Comparison of ENCODE assay signal across 13 cellular contexts in genomic region chr1:51283977-51284376, GRCh38. TPM values are rescaled to one million over a fixed set of nuclear protein-coding genes. Genes with fewer than 3 reads are reported as not detected.
DNase-seq lines count a peak whose midpoint lies in the region; ATAC-seq and TF ChIP-seq lines count a peak whose summit lies in the region.
"Had no signal": no experiment of that assay in that cellular context is flagged by ENCODE, and none has a peak within 500 bp of the region (broad histone marks: within the 10 kb centered on the region; RNA-seq: fewer than 3 reads in every experiment).

No MANE protein-coding gene starts in this region.

- peak overlapping the region; percentile 53 for H3K27ac Mint-ChIP-seq in activated T-helper 17 cell treated with anti-CD3 and anti-CD28 coated beads, Interleukin-2, amount 50 U/mL, for 72 hours
- H3K27ac Mint-ChIP-seq in nephron = peak overlapping the region; percentile 47 to 92 (median 85)
- H3K27ac Mint-ChIP-seq in type B pancreatic cell = peak overlapping the region; percentile 24

- TF ChIP-seq CTCF in cardiac muscle cell (IDR thresholded peaks at IDR 0.05; ENCODE audit: low read depth, low read length) (no peak), nephron (IDR thresholded peaks at IDR 0.05; ENCODE audit: unreplicated experiment in 3 of 3) (no peak), type B pancreatic cell (conservative IDR thresholded peaks at IDR 0.05) (no peak), GM13976 (IDR thresholded peaks at IDR 0.05; ENCODE audit: borderline replicate concordance, control extremely low read depth, extremely low read depth, insufficient read depth, missing control alignments) (no peak), GM10266 (IDR thresholded peaks at IDR 0.05; ENCODE audit: control insufficient read depth, insufficient read depth, low read depth, missing control alignments) (no peak)

- no peaks in the 10 kb centered on the region for H3K9me3 ChIP-seq in cardiac muscle cell (ENCODE audit: low read depth)
- H3K9me3 ChIP-seq: SJSA1 had no signal

- H3K9me3 Mint-ChIP-seq in activated T-helper 17 cell treated with anti-CD3 and anti-CD28 coated beads, Interleukin-2, amount 50 U/mL, for 72 hours = no peaks in the 10 kb centered on the region
- H3K9me3 Mint-ChIP-seq in nephron = no peaks in the 10 kb centered on the region
- no peaks in the 10 kb centered on the region for H3K9me3 Mint-ChIP-seq in type B pancreatic cell

- intact Hi-C loops in Right ventricle myocardium inferior (cut with DNase I) = loop anchor here (10.0 kb wide), 1 partner anchor 89 kb away; no protein-coding TSS in a partner anchor

- H3K4me3 Mint-ChIP-seq in activated T-helper 17 cell treated with anti-CD3 and anti-CD28 coated beads, Interleukin-2, amount 50 U/mL, for 72 hours = no peak overlapping the region
- H3K4me3 Mint-ChIP-seq in nephron = peak overlapping the region in 1 of 3 experiments; percentile 45
- no peak overlapping the region for H3K4me3 Mint-ChIP-seq in type B pancreatic cell
- H3K4me3 Mint-ChIP-seq: CD14-positive monocyte had no signal

- in situ Hi-C loops in GM13976 (cut with MboI; ENCODE audit: low sequenced_read_pairs, unreplicated experiment) = no loop called here

- peaks cover 10% of the 10 kb centered on the region for H3K4me1 ChIP-seq in cardiac muscle cell (ENCODE audit: low read depth)

- H3K36me3 ChIP-seq in cardiac muscle cell = no peaks in the 10 kb centered on the region

- H3K27me3 ChIP-seq in cardiac muscle cell = no peaks in the 10 kb centered on the region
- H3K27me3 ChIP-seq: SJSA1 had no signal

- H3K27ac ChIP-seq in cardiac muscle cell (peak overlapping the region; percentile 18), caudate nucleus (ENCODE audit: low read depth, low read length) (no peak overlapping the region)
- H3K27ac ChIP-seq: SJSA1 had no signal

- no peak for ATAC-seq in Right ventricle myocardium inferior
- ATAC-seq in activated T-helper 17 cell treated with anti-CD3 and anti-CD28 coated beads, Interleukin-2, amount 50 U/mL, for 72 hours (replicated peaks) = peak; percentile 15

- no peak overlapping the region for H3K4me3 ChIP-seq in cardiac muscle cell
- H3K4me3 ChIP-seq: SJSA1 had no signal

- H3K4me1 Mint-ChIP-seq in activated T-helper 17 cell treated with anti-CD3 and anti-CD28 coated beads, Interleukin-2, amount 50 U/mL, for 72 hours = peaks cover 15% of the 10 kb centered on the region
- H3K4me1 Mint-ChIP-seq in nephron (peaks cover 24% of the 10 kb centered on the region), type B pancreatic cell (ENCODE audit: unreplicated experiment) (peaks cover 14% of the 10 kb centered on the region)

- DNase-seq in cardiac muscle cell (ENCODE audit: low read depth in 1 of 2, low spot score in 1 of 2) (no peak), Right ventricle myocardium inferior (ENCODE audit: missing footprints) (no peak), type B pancreatic cell (ENCODE audit: extremely low spot score, unreplicated experiment) (no peak), GM13976 (ENCODE audit: low spot score) (no peak), GM10266 (ENCODE audit: extremely low spot score) (no peak), caudate nucleus (lab: John Stamatoyannopoulos, UW) (no peak)
- DNase-seq: Karpas-422, NCI-H446 treated with DMSO at 0.1 percent for 48 hours, NCI-H774 had no signal

- no peaks in the 10 kb centered on the region for H3K27me3 Mint-ChIP-seq in activated T-helper 17 cell treated with anti-CD3 and anti-CD28 coated beads, Interleukin-2, amount 50 U/mL, for 72 hours
- H3K27me3 Mint-ChIP-seq in nephron (ENCODE audit: low read depth) (no peaks in the 10 kb centered on the region), type B pancreatic cell (no peaks in the 10 kb centered on the region)

- no peaks in the 10 kb centered on the region for H3K36me3 Mint-ChIP-seq in activated T-helper 17 cell treated with anti-CD3 and anti-CD28 coated beads, Interleukin-2, amount 50 U/mL, for 72 hours (ENCODE audit: low read depth)
- H3K36me3 Mint-ChIP-seq in nephron (ENCODE audit: low read depth) (peaks cover 4% of the 10 kb centered on the region), type B pancreatic cell (peaks cover 6% of the 10 kb centered on the region)
- H3K36me3 Mint-ChIP-seq: CD14-positive monocyte had no signal

RNA-seq across cellular contexts. Expression of gene TTC39A, which starts 46.4 kb away (rescaled TPM):
- 13.5 and 15.6 TPM in 2 replicates for total RNA-seq in cardiac muscle cell
- polyA plus RNA-seq in cardiac muscle cell = 8.1 and 11.4 TPM in 2 replicates
- 22.7 TPM for total RNA-seq in Right ventricle myocardium inferior
- total RNA-seq in activated T-helper 17 cell treated with anti-CD3 and anti-CD28 coated beads, Interleukin-2, amount 50 U/mL, for 72 hours = under 1 TPM in 1 of 2 donors, not detected in 1; 0.74 TPM
- 16.3 and 21.1 TPM in 2 replicates for total RNA-seq in type B pancreatic cell (ENCODE audit: low replicate concordance)
- total RNA-seq: SJSA1 had no signal
- polyA plus RNA-seq: CD14-positive monocyte had no signal

RNA-seq across cellular contexts. Expression of gene RNF11, which starts 47.9 kb away (rescaled TPM):
- total RNA-seq in cardiac muscle cell (58.8 and 78.3 TPM in 2 replicates), Right ventricle myocardium inferior (120 TPM), type B pancreatic cell (ENCODE audit: low replicate concordance) (61.8 and 110 TPM in 2 replicates)
- polyA plus RNA-seq in cardiac muscle cell = 64.2 and 65.0 TPM in 2 replicates
- 10 to 100 TPM; 23.6 to 30.3 TPM for total RNA-seq in activated T-helper 17 cell treated with anti-CD3 and anti-CD28 coated beads, Interleukin-2, amount 50 U/mL, for 72 hours

Comparison
In these comparisons a context has a peak if more than half of its experiments do, and no peak if none do; other contexts are left out.
1. H3K27ac Mint-ChIP-seq: peak in every context shown above with its lines; median percentile 85 in nephron; 53 in activated T-helper 17 cell treated with anti-CD3 and anti-CD28 coated beads, Interleukin-2, amount 50 U/mL, for 72 hours; 24 in type B pancreatic cell.